1 cellular context compared by ENCODE assay signal in genomic region chr2:99490088-99491065, GRCh38.
TF ChIP-seq lines count a peak whose summit lies in the region.

No MANE protein-coding gene starts in this region.

TF ChIP-seq in HepG2, 621 proteins besides CTCF, POLR2A, EP300 and RAD21 (continued from another document and continues in another):
- TF ChIP-seq IRF9 (CRISPR knock-in tag; IDR thresholded peaks at IDR 0.05; ENCODE audit: borderline replicate concordance): peak; percentile 70; the same call in 1 of the 2 replicates
- TF ChIP-seq SNAI1 (CRISPR knock-in tag; IDR thresholded peaks at IDR 0.05; ENCODE audit: borderline replicate concordance): no peak
- peak; percentile 34; the same call in 1 of the 2 replicates for TF ChIP-seq EEA1 (CRISPR knock-in tag; IDR thresholded peaks at IDR 0.05; ENCODE audit: borderline replicate concordance)
- TF ChIP-seq MAF1 (CRISPR knock-in tag; IDR thresholded peaks at IDR 0.05; ENCODE audit: borderline replicate concordance): no peak; the same call in 1 of the 2 replicates
- peak; percentile 87 for TF ChIP-seq TARDBP (CRISPR knock-in tag; IDR thresholded peaks at IDR 0.05)
- TF ChIP-seq ZNF276 (CRISPR knock-in tag; IDR thresholded peaks at IDR 0.05; ENCODE audit: low read depth): no peak
- TF ChIP-seq ZNF703 (CRISPR knock-in tag; IDR thresholded peaks at IDR 0.05; ENCODE audit: borderline replicate concordance): no peak; the same call in 1 of the 2 replicates
- TF ChIP-seq RNF2 (conservative IDR thresholded peaks at IDR 0.05; ENCODE audit: low read depth): peak; percentile 93
- TF ChIP-seq ZSCAN21 (CRISPR knock-in tag; IDR thresholded peaks at IDR 0.05; ENCODE audit: borderline replicate concordance): peak; percentile 94
- TF ChIP-seq HNRNPL (IDR thresholded peaks at IDR 0.05; ENCODE audit: low read depth, low read length): no peak
- no peak; the same call in 1 of the 2 replicates for TF ChIP-seq ZSCAN5A (CRISPR knock-in tag; IDR thresholded peaks at IDR 0.05; ENCODE audit: borderline replicate concordance)
- peak; percentile 58; the same call in 1 of the 2 replicates for TF ChIP-seq YEATS2 (CRISPR knock-in tag; IDR thresholded peaks at IDR 0.05; ENCODE audit: borderline replicate concordance)
- no peak; the same call in 1 of the 2 replicates for TF ChIP-seq NFE2L1 (CRISPR knock-in tag; IDR thresholded peaks at IDR 0.05; ENCODE audit: borderline replicate concordance)
- no peak for TF ChIP-seq ZNF572 (CRISPR knock-in tag; IDR thresholded peaks at IDR 0.05)
- peak; percentile 90 for TF ChIP-seq ZNF280D (CRISPR knock-in tag; IDR thresholded peaks at IDR 0.05)
- TF ChIP-seq GABPA (IDR thresholded peaks at IDR 0.05; ENCODE audit: low read depth, low read length): no peak
- no peak for TF ChIP-seq GABPA (CRISPR knock-in tag; IDR thresholded peaks at IDR 0.05; ENCODE audit: low read depth)
- TF ChIP-seq MEIS2 (CRISPR knock-in tag; IDR thresholded peaks at IDR 0.05): peak; percentile 41; the same call in 1 of the 2 replicates
- no peak for TF ChIP-seq ZBTB1 (CRISPR knock-in tag; IDR thresholded peaks at IDR 0.05; ENCODE audit: borderline replicate concordance)
- peak; percentile 97 for TF ChIP-seq KLF6 (CRISPR knock-in tag; IDR thresholded peaks at IDR 0.05)
- no peak for TF ChIP-seq ZNF207 (IDR thresholded peaks at IDR 0.05; ENCODE audit: borderline replicate concordance)
- no peak; the same call in 1 of the 2 replicates for TF ChIP-seq STAT5B (CRISPR knock-in tag; IDR thresholded peaks at IDR 0.05)
- TF ChIP-seq ZNF547 (CRISPR knock-in tag; IDR thresholded peaks at IDR 0.05): peak; percentile 92; the same call in 1 of the 2 replicates
- TF ChIP-seq KLF12 (CRISPR knock-in tag; IDR thresholded peaks at IDR 0.05; ENCODE audit: borderline replicate concordance): peak; percentile 96
- TF ChIP-seq NAIF1 (CRISPR knock-in tag; IDR thresholded peaks at IDR 0.05; ENCODE audit: borderline replicate concordance): 0 out of 2 replicates have a peak, but pooled peaks have one; percentile 29
- TF ChIP-seq BCL3 (CRISPR knock-in tag; IDR thresholded peaks at IDR 0.05): peak; percentile 38; the same call in 1 of the 2 replicates
- 0 out of 2 replicates have a peak, but pooled peaks have one; percentile 90 for TF ChIP-seq ZKSCAN8 (CRISPR knock-in tag; IDR thresholded peaks at IDR 0.05; ENCODE audit: borderline replicate concordance)
- peak; percentile 77; the same call in 1 of the 2 replicates for TF ChIP-seq BORCS8-MEF2B (CRISPR knock-in tag; IDR thresholded peaks at IDR 0.05)
- 0 out of 2 replicates have a peak, but pooled peaks have one; percentile 27 for TF ChIP-seq ZNF136 (CRISPR knock-in tag; IDR thresholded peaks at IDR 0.05; ENCODE audit: low read depth)
- TF ChIP-seq KMT2B (CRISPR knock-in tag; IDR thresholded peaks at IDR 0.05): 0 out of 2 replicates have a peak, but pooled peaks have one; percentile 75
- 0 out of 2 replicates have a peak, but pooled peaks have one; percentile 49 for TF ChIP-seq MTF1 (CRISPR knock-in tag; IDR thresholded peaks at IDR 0.05)
- TF ChIP-seq NFIB (CRISPR knock-in tag; IDR thresholded peaks at IDR 0.05; ENCODE audit: borderline replicate concordance): no peak
- no peak; the same call in 1 of the 2 replicates for TF ChIP-seq ZBTB21 (CRISPR knock-in tag; IDR thresholded peaks at IDR 0.05)
- no peak for TF ChIP-seq CBX2 (IDR thresholded peaks at IDR 0.05; ENCODE audit: low read depth, low read length)
- peak; percentile 58; the same call in 1 of the 2 replicates for TF ChIP-seq CBX2 (CRISPR knock-in tag; IDR thresholded peaks at IDR 0.05; ENCODE audit: low read depth)
- no peak for TF ChIP-seq KDM4B (CRISPR knock-in tag; IDR thresholded peaks at IDR 0.05)
- TF ChIP-seq ZBTB43 (CRISPR knock-in tag; conservative IDR thresholded peaks at IDR 0.05): no peak; the same call in 1 of the 2 replicates
- 0 out of 2 replicates have a peak, but pooled peaks have one; percentile 30 for TF ChIP-seq ZFP37 (CRISPR knock-in tag; IDR thresholded peaks at IDR 0.05; ENCODE audit: borderline replicate concordance)
- TF ChIP-seq SP2 (CRISPR knock-in tag; IDR thresholded peaks at IDR 0.05): 0 out of 2 replicates have a peak, but pooled peaks have one; percentile 40
- no peak for TF ChIP-seq ZNF737 (CRISPR knock-in tag; IDR thresholded peaks at IDR 0.05; ENCODE audit: borderline replicate concordance)
- TF ChIP-seq KDM2A (CRISPR knock-in tag; IDR thresholded peaks at IDR 0.05; ENCODE audit: borderline replicate concordance, low read depth): peak; percentile 87
- TF ChIP-seq FOXK1 (CRISPR knock-in tag; IDR thresholded peaks at IDR 0.05; ENCODE audit: borderline replicate concordance, low read depth): peak; percentile 68; the same call in 1 of the 2 replicates
- peak; percentile 2; the same call in 1 of the 2 replicates for TF ChIP-seq ZNF367 (CRISPR knock-in tag; IDR thresholded peaks at IDR 0.05; ENCODE audit: borderline replicate concordance)
- no peak for TF ChIP-seq ATF3 (CRISPR knock-in tag; IDR thresholded peaks at IDR 0.05)
- peak in 1 of 2 experiments; percentile 64; a peak in 2 of 4 replicates for TF ChIP-seq ATF4 (CRISPR knock-in tag; IDR thresholded peaks at IDR 0.05)
- TF ChIP-seq ZFAT (CRISPR knock-in tag; conservative IDR thresholded peaks at IDR 0.05): no peak
- TF ChIP-seq USF2 (IDR thresholded peaks at IDR 0.05; ENCODE audit: low read depth, low read length): peak; percentile 93
- peak; percentile 85; the same call in 1 of the 2 replicates for TF ChIP-seq USF2 (CRISPR knock-in tag; IDR thresholded peaks at IDR 0.05; ENCODE audit: borderline replicate concordance)
- peak; percentile 84; the same call in 1 of the 2 replicates for TF ChIP-seq ZNF563 (CRISPR knock-in tag; IDR thresholded peaks at IDR 0.05)
- TF ChIP-seq ZFP36L1 (CRISPR knock-in tag; IDR thresholded peaks at IDR 0.05): 0 out of 2 replicates have a peak, but pooled peaks have one; percentile 15
- TF ChIP-seq CHD4 (IDR thresholded peaks at IDR 0.05; ENCODE audit: borderline replicate concordance, low read length): peak; percentile 54; the same call in 1 of the 2 replicates
- TF ChIP-seq KDM6A (CRISPR knock-in tag; IDR thresholded peaks at IDR 0.05; ENCODE audit: low read depth): peak; percentile 27; the same call in 1 of the 2 replicates
- peak; percentile 87 for TF ChIP-seq STAG1 (CRISPR knock-in tag; IDR thresholded peaks at IDR 0.05)
- TF ChIP-seq ZNF672 (CRISPR knock-in tag; IDR thresholded peaks at IDR 0.05): 0 out of 2 replicates have a peak, but pooled peaks have one; percentile 37
- TF ChIP-seq ZNF180 (CRISPR knock-in tag; IDR thresholded peaks at IDR 0.05; ENCODE audit: borderline replicate concordance, low read depth): no peak
- TF ChIP-seq JUNB (CRISPR knock-in tag; IDR thresholded peaks at IDR 0.05; ENCODE audit: borderline replicate concordance): no peak
